In genomic region chr1:155256101-155256852, GRCh38 we compare ENCODE assay signal across 9 cellular contexts. TPM values are rescaled to one million over a fixed set of nuclear protein-coding genes. Genes with fewer than 3 reads are reported as not detected.
DNase-seq lines count a peak whose midpoint lies in the region; ATAC-seq and TF ChIP-seq lines count a peak whose summit lies in the region.
"Had no signal": no experiment of that assay in that cellular context is flagged by ENCODE, and none has a peak within 500 bp of the region (broad histone marks: within the 10 kb centered on the region; RNA-seq: fewer than 3 reads in every experiment).

No MANE protein-coding gene starts in this region.

- TF ChIP-seq CTCF in DOHH2 (IDR thresholded peaks at IDR 0.05; ENCODE audit: low read depth, low read length, poor library complexity, severe bottlenecking) (no peak), WTC11 (IDR thresholded peaks at IDR 0.05) (no peak), gastroesophageal sphincter (IDR thresholded peaks at IDR 0.05) (no peak), psoas muscle (IDR thresholded peaks at IDR 0.05) (no peak)

- ATAC-seq in WTC11 (no peak), gastroesophageal sphincter (no peak), psoas muscle (peak in 1 of 4 donors; percentile 6), HG03378 (IDR thresholded peaks at IDR 0.05; ENCODE audit: unreplicated experiment) (no peak)

- peaks cover 22% of the 10 kb centered on the region for H3K36me3 Mint-ChIP-seq in WTC11

- H3K27me3 Mint-ChIP-seq in WTC11 (ENCODE audit: low read depth), result no peaks in the 10 kb centered on the region

- DNase-seq in WTC11 (ENCODE audit: low spot score) (no peak), psoas muscle (no peak), AG20443 (ENCODE audit: low spot score) (no peak), KG1 (lab: John Stamatoyannopoulos, UW) (no peak), NOMO-1 treated with DMSO at 0.1 percent for 48 hours (lab: John Stamatoyannopoulos, UW; ENCODE audit: unreplicated experiment) (no peak)
- DNase-seq: activated CD8-positive, alpha-beta memory T cell treated with anti-CD3 and anti-CD28 coated beads, Interleukin-2, amount 50 U/mL, for 4 hours had no signal

- H3K36me3 ChIP-seq in DOHH2 (ENCODE audit: control insufficient read depth, low read length), result peaks cover 40% of the 10 kb centered on the region
- peaks cover 0 to 41% of the 10 kb centered on the region in 2 donors for H3K36me3 ChIP-seq in gastroesophageal sphincter
- peaks cover 0 to 49% of the 10 kb centered on the region in 2 donors for H3K36me3 ChIP-seq in psoas muscle (ENCODE audit: insufficient read depth in 1 of 2, low read depth in 1 of 2)

- no peak for TF ChIP-seq EP300 in gastroesophageal sphincter (IDR thresholded peaks at IDR 0.05)

- peaks cover 26% of the 10 kb centered on the region for H3K79me2 ChIP-seq in DOHH2 (ENCODE audit: control insufficient read depth, low read length)

- H3K27me3 ChIP-seq in DOHH2 (ENCODE audit: control insufficient read depth, low read length) (no peaks in the 10 kb centered on the region), gastroesophageal sphincter (no peaks in the 10 kb centered on the region), psoas muscle (ENCODE audit: insufficient read depth in 3 of 3, low read length in 2 of 3) (no peaks in the 10 kb centered on the region)

- POLR2A ChIA-PET in WTC11 (lab: Charles Lee), result no interaction called here

- H4K20me1 ChIP-seq in DOHH2 (ENCODE audit: control insufficient read depth, insufficient read depth, low read depth, low read length), result no peaks in the 10 kb centered on the region

- 30 to 80% methylated on average over 2 of the region's 19 CpGs for whole genome bisulfite sequencing in gastroesophageal sphincter (ENCODE audit: low coverage in 1 of 2), 2 donors
- WGBS in psoas muscle, 3 donors, result 67 to 75% (median 74%) methylated on average over 19 of the region's 19 CpGs

- no peaks in the 10 kb centered on the region for H3K9me2 ChIP-seq in DOHH2 (replicated peaks; ENCODE audit: control insufficient read depth, low read length)

- H3K4me3 ChIP-seq in DOHH2 (ENCODE audit: low read length) (peak overlapping the region; percentile 95), gastroesophageal sphincter (peak overlapping the region; percentile 80 to 89), psoas muscle (peak overlapping the region; percentile 94)

- intact Hi-C loops in psoas muscle (cut with DNase I), result no loop called here

- no peak overlapping the region for H3K27ac ChIP-seq in DOHH2 (ENCODE audit: low read depth, low read length)
- peak overlapping the region; percentile 88 to 96 (median 95) for H3K27ac ChIP-seq in gastroesophageal sphincter
- peak overlapping the region; percentile 94 for H3K27ac ChIP-seq in psoas muscle

- H3F3A ChIP-seq in DOHH2 (ENCODE audit: control insufficient read depth, insufficient read depth), result peaks cover 9% of the 10 kb centered on the region; the same call in 1 of the 2 replicates

- CTCF ChIA-PET in WTC11 (lab: Charles Lee), result interaction anchor here (0.6 to 1.8 kb wide), 7 partner anchors 17 to 83 kb away, joined by 3 to 9 read pairs (median 5); partner anchors contain the start of genes CLK2, KRTCAP2, RUSC1 and TRIM46

- peak overlapping the region; percentile 80 for H3K4me3 Mint-ChIP-seq in WTC11

- no peak for TF ChIP-seq POLR2A in gastroesophageal sphincter (IDR thresholded peaks at IDR 0.05)

- H3K9me3 Mint-ChIP-seq in WTC11, result no peaks in the 10 kb centered on the region

- H3K9me3 ChIP-seq in DOHH2 (ENCODE audit: control insufficient read depth, insufficient read depth, low read length) (no peaks in the 10 kb centered on the region), gastroesophageal sphincter (no peaks in the 10 kb centered on the region), psoas muscle (no peaks in the 10 kb centered on the region)

- peak overlapping the region; percentile 98 for H3K4me2 ChIP-seq in DOHH2 (ENCODE audit: low read length)

- peaks cover 21% of the 10 kb centered on the region for H3K4me1 Mint-ChIP-seq in WTC11

- peak overlapping the region; percentile 76; the same call in 1 of the 2 replicates for H3K27ac Mint-ChIP-seq in WTC11

- H3K4me1 ChIP-seq in DOHH2 (ENCODE audit: control insufficient read depth, low read length) (peaks cover 36% of the 10 kb centered on the region), gastroesophageal sphincter (peaks cover 3 to 61% (median 21%) of the 10 kb centered on the region in 3 donors), psoas muscle (peaks cover 28% of the 10 kb centered on the region)

TF ChIP-seq in WTC11, 78 proteins besides CTCF, POLR2A, EP300 and RAD21:
- TF ChIP-seq ATF6 (CRISPR knock-in tag; IDR thresholded peaks at IDR 0.05), result no peak
- peak; percentile 25; the same call in 1 of the 2 replicates for TF ChIP-seq TEAD4 (CRISPR knock-in tag; IDR thresholded peaks at IDR 0.05)
- TF ChIP-seq USF1 (CRISPR knock-in tag; IDR thresholded peaks at IDR 0.05), result no peak

RNA-seq across cellular contexts. Expression of gene ENTREP3, which starts 1.0 kb away (rescaled TPM):
- total RNA-seq in WTC11 (2021) (65.3 to 67.8 TPM (median 66.6 TPM) in 3 replicates), gastroesophageal sphincter (10 to 100 TPM; 11.4 to 35.3 (median 22.1) TPM), psoas muscle (10 to 100 TPM; 20.6 to 28.8 (median 23.8) TPM)
- 10 to 100 TPM; 17.6 to 61.3 (median 21.2) TPM for polyA plus RNA-seq in psoas muscle

RNA-seq across cellular contexts. Expression of gene SCAMP3, which starts 5.9 kb away (rescaled TPM):
- total RNA-seq in WTC11 (2021) (50.0 to 58.8 TPM (median 52.2 TPM) in 3 replicates), gastroesophageal sphincter (10 to 100 TPM; 28.1 to 44.4 (median 36.8) TPM), psoas muscle (10 to 100 TPM; 49.5 to 70.7 (median 57.2) TPM)
- 100 to 1,000 TPM in 2 of 3 donors, 10 to 100 TPM in 1; 75.0 to 159 (median 108) TPM for polyA plus RNA-seq in psoas muscle

RNA-seq across cellular contexts. Expression of gene CLK2, which starts 17.0 kb away (rescaled TPM):
- total RNA-seq in WTC11 (2021) (68.2 to 74.9 TPM (median 74.4 TPM) in 3 replicates), gastroesophageal sphincter (10 to 100 TPM; 14.4 to 51.4 (median 32.9) TPM), psoas muscle (10 to 100 TPM; 11.7 to 28.5 (median 22.7) TPM)
- 10 to 100 TPM; 15.2 to 20.9 (median 15.3) TPM for polyA plus RNA-seq in psoas muscle

RNA-seq across cellular contexts. Expression of gene HCN3, which starts 21.0 kb away (rescaled TPM):
- total RNA-seq in WTC11 (2021) (5.9 to 7.3 TPM (median 6.3 TPM) in 3 replicates), gastroesophageal sphincter (1 to 10 TPM in 3 of 4 donors, under 1 TPM in 1; 0.47 to 2.2 (median 1.6) TPM), psoas muscle (under 1 TPM in 3 of 4 donors, not detected in 1; 0.27 to 0.82 (median 0.32) TPM)
- under 1 TPM; 0.38 to 0.97 (median 0.52) TPM for polyA plus RNA-seq in psoas muscle

RNA-seq across cellular contexts. Expression of gene PKLR, which starts 45.0 kb away (rescaled TPM):
- 1.5 to 2.5 TPM (median 1.6 TPM) in 3 replicates for total RNA-seq in WTC11 (2021)
- total RNA-seq in gastroesophageal sphincter, result not detected
- not detected for total RNA-seq in psoas muscle
- polyA plus RNA-seq in psoas muscle, result under 1 TPM in 1 of 3 donors, not detected in 2; 0.01 TPM
